ENCODE assay signal across 9 cellular contexts in the genomic region with DNA sequence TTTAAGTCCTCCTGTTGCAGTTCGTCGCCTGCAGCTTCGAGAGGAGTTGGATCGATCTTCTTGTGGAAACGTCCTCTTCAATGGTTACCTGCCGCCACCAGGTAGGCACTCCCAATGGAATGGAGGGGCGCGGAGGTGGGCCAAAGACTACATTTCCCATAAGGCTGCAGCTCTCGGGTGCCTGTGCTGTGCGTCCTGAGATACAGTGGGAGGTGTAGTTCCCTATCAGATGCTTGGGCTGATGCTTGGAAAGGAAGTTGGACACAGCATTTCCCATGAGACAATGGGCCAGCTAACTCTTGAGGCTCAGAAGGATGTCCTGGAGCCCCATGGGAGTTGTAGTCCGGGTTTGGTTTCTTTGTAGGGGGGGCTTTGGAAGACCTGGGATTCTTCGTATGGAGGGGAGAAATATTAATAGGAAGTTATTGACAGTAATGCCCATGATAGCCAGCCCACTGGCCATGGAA.
DNase-seq lines count a peak whose midpoint lies in the region.
"Had no signal": no experiment of that assay in that cellular context is flagged by ENCODE, and none has a peak within 500 bp of the region (broad histone marks: within the 10 kb centered on the region; RNA-seq: fewer than 3 reads in every experiment).

No MANE protein-coding gene starts in this region.

- H3K4me3 Mint-ChIP-seq in activated T-cell treated with anti-CD3 and anti-CD28 coated beads, Interleukin-2, amount 50 U/mL, for 24 hours: peak overlapping the region; percentile 86
- peak overlapping the region; percentile 57 for H3K4me3 Mint-ChIP-seq in dendritic cell treated with granulocyte-macrophage colony-stimulating factor and Interleukin-4, amounts not matched to agents 40 ng/mL and 50 ng/mL, for 4 days

- H3K9me3 Mint-ChIP-seq in activated T-cell treated with anti-CD3 and anti-CD28 coated beads, Interleukin-2, amount 50 U/mL, for 24 hours: no peaks in the 10 kb centered on the region
- H3K9me3 Mint-ChIP-seq in dendritic cell treated with granulocyte-macrophage colony-stimulating factor and Interleukin-4, amounts not matched to agents 40 ng/mL and 50 ng/mL, for 4 days: no peaks in the 10 kb centered on the region

- no peak for DNase-seq in activated T-cell treated with anti-CD3 and anti-CD28 coated beads, Interleukin-2, amount 50 U/mL, for 24 hours
- no peak for DNase-seq in activated T-cell treated with anti-CD3 and anti-CD28 coated beads for 4 hours
- peak; percentile 76 for DNase-seq in NOMO-1 treated with DMSO at 0.1 percent for 48 hours (lab: John Stamatoyannopoulos, UW; ENCODE audit: unreplicated experiment)
- peak; percentile 68 for DNase-seq in superior temporal gyrus (ENCODE audit: extremely low spot score)
- no peak for DNase-seq in NAMALWA (ENCODE audit: low spot score)
- no peak for DNase-seq in germinal center (ENCODE audit: low spot score)
- DNase-seq in stimulated activated CD4-positive, alpha-beta T cell treated with anti-CD3 and anti-CD28 coated beads, Interleukin-2, amount 100 ng/mL, for 48 hours: no peak
- DNase-seq: adrenal gland had no signal

- H3K27ac Mint-ChIP-seq in activated T-cell treated with anti-CD3 and anti-CD28 coated beads, Interleukin-2, amount 50 U/mL, for 24 hours: no peak overlapping the region
- H3K27ac Mint-ChIP-seq in dendritic cell treated with granulocyte-macrophage colony-stimulating factor and Interleukin-4, amounts not matched to agents 40 ng/mL and 50 ng/mL, for 4 days: peak overlapping the region; percentile 86

- intact Hi-C loops in dendritic cell treated with granulocyte-macrophage colony-stimulating factor and Interleukin-4, amounts not matched to agents 40 ng/mL and 50 ng/mL, for 4 days (cut with micrococcal nuclease): loop anchor here (10.0 kb wide), 1 partner anchor 114 kb away; the partner anchor contains the start of genes BLVRB and SPTBN4

- H3K36me3 Mint-ChIP-seq in activated T-cell treated with anti-CD3 and anti-CD28 coated beads, Interleukin-2, amount 50 U/mL, for 24 hours (ENCODE audit: low read depth): peaks cover 47% of the 10 kb centered on the region
- H3K36me3 Mint-ChIP-seq in dendritic cell treated with granulocyte-macrophage colony-stimulating factor and Interleukin-4, amounts not matched to agents 40 ng/mL and 50 ng/mL, for 4 days (ENCODE audit: low read depth): peaks cover 55% of the 10 kb centered on the region

- peaks cover 24% of the 10 kb centered on the region for H3K4me1 Mint-ChIP-seq in activated T-cell treated with anti-CD3 and anti-CD28 coated beads, Interleukin-2, amount 50 U/mL, for 24 hours (ENCODE audit: low read depth)
- peaks cover 57% of the 10 kb centered on the region for H3K4me1 Mint-ChIP-seq in dendritic cell treated with granulocyte-macrophage colony-stimulating factor and Interleukin-4, amounts not matched to agents 40 ng/mL and 50 ng/mL, for 4 days (ENCODE audit: low read depth)

- no peaks in the 10 kb centered on the region for H3K27me3 Mint-ChIP-seq in activated T-cell treated with anti-CD3 and anti-CD28 coated beads, Interleukin-2, amount 50 U/mL, for 24 hours
- H3K27me3 Mint-ChIP-seq in dendritic cell treated with granulocyte-macrophage colony-stimulating factor and Interleukin-4, amounts not matched to agents 40 ng/mL and 50 ng/mL, for 4 days: no peaks in the 10 kb centered on the region

Comparison
In these comparisons a context has a peak if more than half of its experiments do, and no peak if none do; other contexts are left out.
1. DNase-seq: peak in NOMO-1 treated with DMSO at 0.1 percent for 48 hours (single experiment) and superior temporal gyrus (single experiment); none in activated T-cell treated with anti-CD3 and anti-CD28 coated beads, Interleukin-2, amount 50 U/mL, for 24 hours (single experiment), activated T-cell treated with anti-CD3 and anti-CD28 coated beads for 4 hours (single experiment), NAMALWA (single experiment), germinal center (single experiment) and stimulated activated CD4-positive, alpha-beta T cell treated with anti-CD3 and anti-CD28 coated beads, Interleukin-2, amount 100 ng/mL, for 48 hours (0 of 2).